ENCODE assay signal across 8 cellular contexts in genomic region chr7:135980665-135981180, GRCh38. TPM values are rescaled to one million over a fixed set of nuclear protein-coding genes. Genes with fewer than 3 reads are reported as not detected.
DNase-seq lines count a peak whose midpoint lies in the region; ATAC-seq and TF ChIP-seq lines count a peak whose summit lies in the region.

No MANE protein-coding gene starts in this region.

- no peaks in the 10 kb centered on the region for H3K27me3 ChIP-seq in BLaER1 treated with 17β-estradiol and CSF1 and Interleukin-3, amounts not matched to agents 10 nM and 100 nM
- no peaks in the 10 kb centered on the region for H3K27me3 ChIP-seq in fibroblast of lung (ENCODE audit: control insufficient read depth, insufficient read depth, low read length)

- DNase-seq in activated CD4-positive, alpha-beta T cell treated with anti-CD3 and anti-CD28 coated beads, Interleukin-2, amount 10 ng/mL, durations not matched to agents 24 days and 14 days: peak; percentile 89
- peak in 1 of 2 donors; percentile 85 for DNase-seq in fibroblast of lung (ENCODE audit: low read depth in 2 of 2)
- peak; percentile 15 to 22 (median 16) for DNase-seq in stimulated activated CD4-positive, alpha-beta T cell treated with anti-CD3 and anti-CD28 coated beads, TNF-alpha, amount 100 ng/mL, for 24 hours (ENCODE audit: low read depth in 3 of 3)
- DNase-seq in NCI-H526 (lab: John Stamatoyannopoulos, UW): no peak
- no peak for DNase-seq in DMS153 treated with DMSO at 0.1 percent for 48 hours (lab: John Stamatoyannopoulos, UW; ENCODE audit: unreplicated experiment)

- peak overlapping the region in 4 of 10 experiments; percentile 24 to 39 (median 30); a peak in 8 of 20 replicates for H3K4me3 ChIP-seq in BLaER1 treated with 17β-estradiol and CSF1 and Interleukin-3, amounts not matched to agents 10 nM and 100 nM
- H3K4me3 ChIP-seq in fibroblast of lung (replicated peaks in 1 of 4; ENCODE audit: control extremely low read depth in 1 of 4, insufficient read depth in 1 of 4, low read depth in 3 of 4, low read length in 4 of 4): no peak overlapping the region

- peaks cover 0 to 13% (median 6%) of the 10 kb centered on the region in 11 experiments; a peak in 8 of 22 replicates for H3K9me3 ChIP-seq in BLaER1 treated with 17β-estradiol and CSF1 and Interleukin-3, amounts not matched to agents 10 nM and 100 nM (replicated peaks in 1 of 11)
- no peaks in the 10 kb centered on the region for H3K9me3 ChIP-seq in fibroblast of lung (ENCODE audit: control insufficient read depth, insufficient read depth, low read depth, low read length)

- peak overlapping the region in 5 of 11 experiments; percentile 51 to 85 (median 72); a peak in 9 of 22 replicates for H3K27ac ChIP-seq in BLaER1 treated with 17β-estradiol and CSF1 and Interleukin-3, amounts not matched to agents 10 nM and 100 nM
- no peak overlapping the region for H3K27ac ChIP-seq in fibroblast of lung (ENCODE audit: insufficient read depth, low read length)

- H3K4me1 Mint-ChIP-seq in activated CD4-positive, alpha-beta T cell treated with anti-CD3 and anti-CD28 coated beads, Interleukin-2, amount 10 ng/mL, durations not matched to agents 24 days and 14 days: peaks cover 48% of the 10 kb centered on the region

- intact Hi-C loops in activated CD4-positive, alpha-beta T cell treated with anti-CD3 and anti-CD28 coated beads, Interleukin-2, amount 10 ng/mL, durations not matched to agents 24 days and 14 days (cut with micrococcal nuclease): loop anchor here (1.0 to 10.0 kb wide), 3 partner anchors 51 to 1663 kb away; partner anchors contain the start of genes CYREN and SLC35B4

- no peaks in the 10 kb centered on the region for H3K36me3 Mint-ChIP-seq in activated CD4-positive, alpha-beta T cell treated with anti-CD3 and anti-CD28 coated beads, Interleukin-2, amount 10 ng/mL, durations not matched to agents 24 days and 14 days (ENCODE audit: low read depth)

- H2AFZ ChIP-seq in fibroblast of lung (ENCODE audit: low read length): peak overlapping the region; percentile 1

- peaks cover 4 to 11% (median 9%) of the 10 kb centered on the region in 11 experiments; a peak in 19 of 22 replicates for H4K20me1 ChIP-seq in BLaER1 treated with 17β-estradiol and CSF1 and Interleukin-3, amounts not matched to agents 10 nM and 100 nM
- H4K20me1 ChIP-seq in fibroblast of lung (ENCODE audit: control insufficient read depth, extremely low read depth, insufficient read depth, low read length): peaks cover under 1% of the 10 kb centered on the region

- TF ChIP-seq CTCF in fibroblast of lung (conservative IDR thresholded peaks at IDR 0.05 in 1 of 2, IDR thresholded peaks at IDR 0.05 in 1 of 2; ENCODE audit: low read depth in 1 of 2, low read length in 2 of 2): no peak

- H3K9me3 Mint-ChIP-seq in activated CD4-positive, alpha-beta T cell treated with anti-CD3 and anti-CD28 coated beads, Interleukin-2, amount 10 ng/mL, durations not matched to agents 24 days and 14 days: no peaks in the 10 kb centered on the region

- no peaks in the 10 kb centered on the region; a peak in 1 of 22 replicates for H3K36me3 ChIP-seq in BLaER1 treated with 17β-estradiol and CSF1 and Interleukin-3, amounts not matched to agents 10 nM and 100 nM
- H3K36me3 ChIP-seq in fibroblast of lung (ENCODE audit: control insufficient read depth, insufficient read depth, low read length): no peaks in the 10 kb centered on the region

- H3K4me1 ChIP-seq in BLaER1 treated with 17β-estradiol and CSF1 and Interleukin-3, amounts not matched to agents 10 nM and 100 nM: peaks cover 11 to 59% (median 26%) of the 10 kb centered on the region in 10 experiments
- no peaks in the 10 kb centered on the region for H3K4me1 ChIP-seq in fibroblast of lung (ENCODE audit: control insufficient read depth, extremely low read depth, insufficient read depth, low read length)

- no peaks in the 10 kb centered on the region for H3K27me3 Mint-ChIP-seq in activated CD4-positive, alpha-beta T cell treated with anti-CD3 and anti-CD28 coated beads, Interleukin-2, amount 10 ng/mL, durations not matched to agents 24 days and 14 days

- peak overlapping the region in 4 of 11 experiments; percentile 11 to 61 (median 41); a peak in 4 of 22 replicates for H3K9ac ChIP-seq in BLaER1 treated with 17β-estradiol and CSF1 and Interleukin-3, amounts not matched to agents 10 nM and 100 nM
- no peak overlapping the region for H3K9ac ChIP-seq in fibroblast of lung (ENCODE audit: insufficient read depth, low read length)

- ATAC-seq in GM19468 (IDR thresholded peaks at IDR 0.05; ENCODE audit: extremely low read depth, unreplicated experiment) (peak; percentile 76), HG03571 (IDR thresholded peaks at IDR 0.05; ENCODE audit: unreplicated experiment) (peak; percentile 60)

- H3K4me2 ChIP-seq in BLaER1 treated with 17β-estradiol and CSF1 and Interleukin-3, amounts not matched to agents 10 nM and 100 nM: peak overlapping the region; percentile 4 to 86 (median 47); a peak in 16 of 22 replicates
- H3K4me2 ChIP-seq in fibroblast of lung (ENCODE audit: extremely low read depth, insufficient read depth, low read length): no peak overlapping the region

- peaks cover 14% of the 10 kb centered on the region for H3K79me2 ChIP-seq in fibroblast of lung (ENCODE audit: control insufficient read depth, insufficient read depth, low read length)

- H3K4me3 Mint-ChIP-seq in activated CD4-positive, alpha-beta T cell treated with anti-CD3 and anti-CD28 coated beads, Interleukin-2, amount 10 ng/mL, durations not matched to agents 24 days and 14 days: peak overlapping the region; percentile 85

- H3K27ac Mint-ChIP-seq in activated CD4-positive, alpha-beta T cell treated with anti-CD3 and anti-CD28 coated beads, Interleukin-2, amount 10 ng/mL, durations not matched to agents 24 days and 14 days: peak overlapping the region; percentile 86

RNA-seq across cellular contexts. Expression of gene MTPN, which starts 3.6 kb away (rescaled TPM):
- 121 and 126 TPM in 2 replicates for total RNA-seq in activated CD4-positive, alpha-beta T cell treated with anti-CD3 and anti-CD28 coated beads, Interleukin-2, amount 10 ng/mL, durations not matched to agents 24 days and 14 days
- total RNA-seq in fibroblast of lung: 104 and 158 TPM in 2 replicates
- 193 and 215 TPM in 2 replicates for polyA plus RNA-seq in fibroblast of lung
- polyA plus RNA-seq in fibroblast of lung (2012): 157 and 167 TPM in 2 replicates
- polyA minus RNA-seq in fibroblast of lung (ENCODE audit: low replicate concordance): 58.7 and 70.2 TPM in 2 replicates

Comparison
In these comparisons a context has a peak if more than half of its experiments do, and no peak if none do; other contexts are left out.
1. DNase-seq: peak in activated CD4-positive, alpha-beta T cell treated with anti-CD3 and anti-CD28 coated beads, Interleukin-2, amount 10 ng/mL, durations not matched to agents 24 days and 14 days (single experiment) and stimulated activated CD4-positive, alpha-beta T cell treated with anti-CD3 and anti-CD28 coated beads, TNF-alpha, amount 100 ng/mL, for 24 hours (3 of 3); none in NCI-H526 (0 of 2) and DMS153 treated with DMSO at 0.1 percent for 48 hours (single experiment).